In genomic region chrX:13074297-13075262, GRCh38 we compare ENCODE assay signal across 2 cellular contexts.
TF ChIP-seq lines count a peak whose summit lies in the region.

No MANE protein-coding gene starts in this region.

TF ChIP-seq in SK-N-SH, 30 proteins besides CTCF, POLR2A, EP300 and RAD21 (continued from another document):
- no peak for TF ChIP-seq REST (IDR thresholded peaks at IDR 0.05; ENCODE audit: low read depth, low read length)
- no peak for TF ChIP-seq GATA2 (CRISPR knock-in tag; IDR thresholded peaks at IDR 0.05)
- TF ChIP-seq MXI1 (IDR thresholded peaks at IDR 0.05; ENCODE audit: low read depth, low read length): no peak
- TF ChIP-seq TCF12 (IDR thresholded peaks at IDR 0.05): no peak
- no peak for TF ChIP-seq RFX5 (IDR thresholded peaks at IDR 0.05; ENCODE audit: low read length)
- no peak for TF ChIP-seq CHD2 (IDR thresholded peaks at IDR 0.05; ENCODE audit: low read length, partially characterized antibody)
- no peak for TF ChIP-seq NFIC (IDR thresholded peaks at IDR 0.05; ENCODE audit: borderline replicate concordance)
- no peak for TF ChIP-seq USF2 (IDR thresholded peaks at IDR 0.05; ENCODE audit: borderline replicate concordance, low read depth, low read length)
- TF ChIP-seq JUND (IDR thresholded peaks at IDR 0.05): no peak

TF ChIP-seq in SK-N-SH treated with all-trans-retinoic acid at 6 μM for 48 hours, 23 proteins besides CTCF, POLR2A, EP300 and RAD21 (continued from another document):
- no peak for TF ChIP-seq PATZ1 (CRISPR knock-in tag; IDR thresholded peaks at IDR 0.05; ENCODE audit: borderline replicate concordance)
- TF ChIP-seq CREB5 (CRISPR knock-in tag; IDR thresholded peaks at IDR 0.05; ENCODE audit: low read depth): no peak
- TF ChIP-seq ARNTL (CRISPR knock-in tag; IDR thresholded peaks at IDR 0.05; ENCODE audit: borderline replicate concordance, low read depth): no peak
